In the genomic region with DNA sequence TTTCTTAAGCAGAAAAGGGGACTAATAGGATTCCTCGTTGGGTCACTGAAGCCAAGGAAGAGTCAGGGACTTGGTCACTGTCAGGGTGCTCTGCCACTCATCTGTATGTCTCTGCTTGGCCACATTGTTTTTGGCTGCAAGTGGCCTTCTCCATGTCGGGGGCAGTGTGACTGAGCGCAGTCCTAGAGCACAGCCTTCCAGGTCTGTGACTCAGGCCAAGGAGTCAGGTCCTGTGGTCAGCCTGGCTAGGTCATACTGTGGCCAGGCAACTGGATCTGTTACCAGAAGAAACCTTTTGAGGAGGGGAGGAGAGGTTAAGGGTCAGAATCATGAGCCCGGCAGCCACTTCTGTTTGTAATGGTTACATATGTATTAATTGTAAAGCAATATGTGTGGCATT, we compare ENCODE assay signal across 18 cellular contexts.
"Had no signal": no experiment of that assay in that cellular context is flagged by ENCODE, and none has a peak within 500 bp of the region (broad histone marks: within the 10 kb centered on the region; RNA-seq: fewer than 3 reads in every experiment).

No MANE protein-coding gene starts in this region.

- H3K9me3 ChIP-seq: esophagus squamous epithelium, thoracic aorta, upper lobe of left lung had no signal

- H3K27ac ChIP-seq: esophagus squamous epithelium, thoracic aorta, upper lobe of left lung had no signal

- H3K27me3 ChIP-seq: esophagus squamous epithelium, upper lobe of left lung had no signal

- ATAC-seq: activated CD8-positive, alpha-beta T cell treated with anti-CD3 and anti-CD28 coated beads for 36 hours; activated naive CD8-positive, alpha-beta T cell treated with anti-CD3 and anti-CD28 coated beads, Interleukin-2, amount 50 U/mL, for 24 hours; left ventricle myocardium superior; mucosa of descending colon; naive thymus-derived CD4-positive, alpha-beta T cell; stimulated activated naive B cell treated with anti-CD40 and anti-IgM and Interleukin-4, amounts not matched to agents 10 μg/mL and 1 μg/mL and 100 μg/mL, for 72 hours had no signal

- H3K4me1 ChIP-seq: esophagus squamous epithelium, upper lobe of left lung had no signal

- H3K36me3 ChIP-seq: thoracic aorta, upper lobe of left lung had no signal

- H3K4me3 ChIP-seq: esophagus squamous epithelium, mucosa of descending colon, thoracic aorta, upper lobe of left lung had no signal

- DNase-seq: activated CD4-positive, alpha-beta T cell treated with anti-CD3 and anti-CD28 coated beads, Interleukin-2, amount 10 ng/mL, durations not matched to agents 24 days and 14 days; activated CD4-positive, CD25-positive, alpha-beta regulatory T cell; activated CD8-positive, alpha-beta T cell treated with anti-CD3 and anti-CD28 coated beads for 36 hours; activated naive CD4-positive, alpha-beta T cell treated with anti-CD3 and anti-CD28 coated beads for 36 hours; activated naive CD8-positive, alpha-beta T cell treated with anti-CD3 and anti-CD28 coated beads, Interleukin-2, amount 50 U/mL, for 24 hours; activated T-cell treated with anti-CD3 and anti-CD28 coated beads, Interleukin-2, amount 50 U/mL, for 1 hour; aorta; cortex of kidney; effector CD4-positive, alpha-beta T cell; esophagus squamous epithelium; hypothalamus; left ventricle myocardium superior; mucosa of descending colon; naive thymus-derived CD4-positive, alpha-beta T cell; retina; stimulated activated naive B cell treated with anti-CD40 and anti-IgM and Interleukin-4, amounts not matched to agents 10 μg/mL and 1 μg/mL and 100 μg/mL, for 72 hours had no signal
